ENCODE assay signal across 9 cellular contexts in genomic region chr3:160210799-160211221, GRCh38. TPM values are rescaled to one million over a fixed set of nuclear protein-coding genes. Genes with fewer than 3 reads are reported as not detected.
DNase-seq lines count a peak whose midpoint lies in the region; ATAC-seq and TF ChIP-seq lines count a peak whose summit lies in the region.
"Had no signal": no experiment of that assay in that cellular context is flagged by ENCODE, and none has a peak within 500 bp of the region (broad histone marks: within the 10 kb centered on the region; RNA-seq: fewer than 3 reads in every experiment).

No MANE protein-coding gene starts in this region.

- no peaks in the 10 kb centered on the region for H3K4me1 ChIP-seq in mucosa of descending colon (ENCODE audit: low read depth)

- DNase-seq in GM04504 (ENCODE audit: low read depth), result peak; percentile 44
- no peak for DNase-seq in WERI-Rb-1
- peak in 1 of 3 donors; percentile 31 for DNase-seq in mucosa of descending colon
- DNase-seq in NCI-H2227 treated with DMSO at 0.1 percent for 48 hours (lab: John Stamatoyannopoulos, UW), result no peak
- DNase-seq in D341Med (ENCODE audit: low spot score), result no peak
- DNase-seq: activated B cell treated with CpG ODN at 0.5 μM for 24 hours had no signal

- H3K36me3 ChIP-seq in WERI-Rb-1, result no peaks in the 10 kb centered on the region
- H3K36me3 ChIP-seq in mucosa of descending colon (ENCODE audit: low read depth), result no peaks in the 10 kb centered on the region

- ATAC-seq in HG03442 (IDR thresholded peaks at IDR 0.05; ENCODE audit: unreplicated experiment), result peak; percentile 42
- ATAC-seq in mucosa of descending colon, result peak; percentile 60
- ATAC-seq in GM19455 (IDR thresholded peaks at IDR 0.05; ENCODE audit: unreplicated experiment), result no peak
- ATAC-seq in HG03025 (IDR thresholded peaks at IDR 0.05; ENCODE audit: low FRiP score, unreplicated experiment), result no peak

- no peak overlapping the region for H3K4me3 ChIP-seq in WERI-Rb-1 (ENCODE audit: low read depth, low read length)
- H3K4me3 ChIP-seq in mucosa of descending colon, result no peak overlapping the region

- intact Hi-C loops in mucosa of descending colon (cut with DNase I, micrococcal nuclease), result no loop called here

- H3K27me3 ChIP-seq in WERI-Rb-1 (ENCODE audit: insufficient read depth, low read depth, severe bottlenecking), result no peaks in the 10 kb centered on the region

- no peaks in the 10 kb centered on the region for H3K9me3 ChIP-seq in WERI-Rb-1 (ENCODE audit: severe bottlenecking)
- no peaks in the 10 kb centered on the region for H3K9me3 ChIP-seq in mucosa of descending colon

- no peak overlapping the region for H3K27ac ChIP-seq in WERI-Rb-1

- TF ChIP-seq CTCF in WERI-Rb-1 (IDR thresholded peaks at IDR 0.05; ENCODE audit: low read depth, low read length) (peak; percentile 15; the same call in 1 of the 2 replicates), mucosa of descending colon (IDR thresholded peaks at IDR 0.05) (no peak)

RNA-seq across cellular contexts. Expression of gene C3orf80, which starts 14.4 kb away (rescaled TPM):
- 10 to 100 TPM in 1 of 3 donors, 1 to 10 TPM in 1, under 1 TPM in 1; 0.38 to 20.0 (median 1.5) TPM for total RNA-seq in mucosa of descending colon
- total RNA-seq: activated B cell treated with CpG ODN at 0.5 μM for 24 hours had no signal

Comparison
In these comparisons a context has a peak if more than half of its experiments do, and no peak if none do; other contexts are left out.
1. ATAC-seq: peak in HG03442 (single experiment) and mucosa of descending colon (single experiment); none in GM19455 (single experiment) and HG03025 (single experiment).